10 cellular contexts compared by ENCODE assay signal in the genomic region with DNA sequence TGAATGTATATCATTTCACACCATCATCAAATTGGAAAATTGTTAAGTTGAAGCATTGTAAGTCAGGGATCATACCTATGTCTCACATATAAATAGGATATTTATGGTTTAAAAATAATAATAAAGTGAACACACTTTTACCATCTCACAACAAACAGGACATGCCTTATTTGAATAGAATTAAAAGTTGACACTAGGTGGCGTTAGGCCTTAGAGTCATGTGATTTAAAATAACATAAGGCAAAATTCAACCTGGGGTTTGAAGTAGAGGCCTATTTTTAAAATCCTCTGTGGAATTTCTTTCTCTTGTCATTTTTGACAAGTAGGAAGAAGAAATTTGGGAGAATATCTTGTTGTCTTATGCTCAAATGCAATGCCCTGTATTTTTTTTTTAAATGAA.
DNase-seq lines count a peak whose midpoint lies in the region; ATAC-seq and TF ChIP-seq lines count a peak whose summit lies in the region.
"Had no signal": no experiment of that assay in that cellular context is flagged by ENCODE, and none has a peak within 500 bp of the region (broad histone marks: within the 10 kb centered on the region; RNA-seq: fewer than 3 reads in every experiment).

No MANE protein-coding gene starts in this region.

- no peak for ATAC-seq in esophagus mucosa
- no peak for ATAC-seq in HG02759 (IDR thresholded peaks at IDR 0.05; ENCODE audit: unreplicated experiment)
- no peak for ATAC-seq in GM21528 (IDR thresholded peaks at IDR 0.05; ENCODE audit: low FRiP score, unreplicated experiment)
- no peak for ATAC-seq in natural killer cell

- no peak overlapping the region for H3K27ac Mint-ChIP-seq in natural killer cell

- H3K4me3 Mint-ChIP-seq in natural killer cell = no peak overlapping the region

- intact Hi-C loops in natural killer cell (cut with micrococcal nuclease) = no loop called here

- peak; percentile 35 for DNase-seq in D341Med (ENCODE audit: low spot score)
- DNase-seq in H7 = peak; percentile 2
- DNase-seq in SK-MEL-5 (ENCODE audit: low read depth, low spot score) = peak; percentile 32
- DNase-seq in kidney epithelial cell (ENCODE audit: low read depth) = no peak
- no peak for DNase-seq in natural killer cell
- DNase-seq: activated CD8-positive, alpha-beta memory T cell treated with anti-CD3 and anti-CD28 coated beads, Interleukin-2, amount 50 U/mL, for 4 hours; KG1 had no signal

- H3K4me3 ChIP-seq in H7 (ENCODE audit: insufficient read depth, low read depth, low read length) (no peak overlapping the region), kidney epithelial cell (ENCODE audit: low read depth, low read length) (no peak overlapping the region)

- in situ Hi-C loops in SK-MEL-5 (cut with HindIII; ENCODE audit: low pct_unique_long_range_greater_than_20kb, low sequenced_read_pairs) = no loop called here

- no peaks in the 10 kb centered on the region for H3K27me3 Mint-ChIP-seq in natural killer cell (ENCODE audit: low read depth in 2 of 2)

- no peaks in the 10 kb centered on the region for H3K36me3 Mint-ChIP-seq in natural killer cell

- TF ChIP-seq CTCF in kidney epithelial cell (IDR thresholded peaks at IDR 0.05; ENCODE audit: insufficient read depth, low read length, poor library complexity, severe bottlenecking) (peak; percentile 29), natural killer cell (IDR thresholded peaks at IDR 0.05) (no peak)

- peaks cover 7 to 12% of the 10 kb centered on the region in 2 donors for H3K9me3 Mint-ChIP-seq in natural killer cell

- no peaks in the 10 kb centered on the region for H3K36me3 ChIP-seq in H7 (replicated peaks; ENCODE audit: control insufficient read depth, insufficient read depth, low read length)
- H3K36me3 ChIP-seq in kidney epithelial cell (ENCODE audit: control insufficient read depth, insufficient read depth, low read length) = no peaks in the 10 kb centered on the region

- H3K4me1 Mint-ChIP-seq in natural killer cell = no peaks in the 10 kb centered on the region

- no peaks in the 10 kb centered on the region for H3K27me3 ChIP-seq in H7 (ENCODE audit: control insufficient read depth, insufficient read depth, low read length)
- no peaks in the 10 kb centered on the region for H3K27me3 ChIP-seq in kidney epithelial cell (ENCODE audit: control insufficient read depth, insufficient read depth, low read length)

Comparison
In these comparisons a context has a peak if more than half of its experiments do, and no peak if none do; other contexts are left out.
1. DNase-seq: peak in D341Med (single experiment), H7 (single experiment) and SK-MEL-5 (single experiment); none in kidney epithelial cell (single experiment) and natural killer cell (single experiment).